ENCODE assay signal across 9 cellular contexts in genomic region chr10:104924101-104924795, GRCh38.
"Had no signal": no experiment of that assay in that cellular context is flagged by ENCODE, and none has a peak within 500 bp of the region (broad histone marks: within the 10 kb centered on the region; RNA-seq: fewer than 3 reads in every experiment).

No MANE protein-coding gene starts in this region.

- DNase-seq: GOT3, H9, HFFc6, IMR-90, KG1 had no signal

- H3K27ac Mint-ChIP-seq: HFFc6 had no signal

- H3K4me3 ChIP-seq: K562 had no signal

- H3K4me3 Mint-ChIP-seq: H9, HFFc6 had no signal

- H3K9me3 Mint-ChIP-seq: H9 had no signal

- ATAC-seq: HCT116, HepG2, K562 had no signal

- H3K27ac ChIP-seq: HL-60 had no signal
